Comparison of ENCODE assay signal across 1 cellular context in genomic region chr19:18000480-18000980, GRCh38.
TF ChIP-seq lines count a peak whose summit lies in the region.

No MANE protein-coding gene starts in this region.

TF ChIP-seq in IMR-90, 13 proteins besides CTCF, POLR2A, EP300 and RAD21 (continued from another document):
- no peak for TF ChIP-seq USF2 (IDR thresholded peaks at IDR 0.05; ENCODE audit: low read depth, low read length)
- no peak for TF ChIP-seq RCOR1 (IDR thresholded peaks at IDR 0.05; ENCODE audit: insufficient replicate concordance, low read length)
- no peak for TF ChIP-seq CHD1 (IDR thresholded peaks at IDR 0.05; ENCODE audit: low read depth, low read length)
- no peak for TF ChIP-seq MXI1 (IDR thresholded peaks at IDR 0.05; ENCODE audit: borderline replicate concordance, low read depth, low read length)
- no peak for TF ChIP-seq CEBPB (IDR thresholded peaks at IDR 0.05; ENCODE audit: low read depth, low read length)
- no peak for TF ChIP-seq FOS (IDR thresholded peaks at IDR 0.05; ENCODE audit: low read depth, low read length)
- no peak for TF ChIP-seq NFE2L2 (IDR thresholded peaks at IDR 0.05; ENCODE audit: low read depth, low read length)
